ENCODE assay signal across 8 cellular contexts in genomic region chr6:29071831-29072723, GRCh38. TPM values are rescaled to one million over a fixed set of nuclear protein-coding genes. Genes with fewer than 3 reads are reported as not detected.
DNase-seq lines count a peak whose midpoint lies in the region; ATAC-seq, FAIRE-seq and TF ChIP-seq lines count a peak whose summit lies in the region.

No MANE protein-coding gene starts in this region.

- no peak overlapping the region for H3K4me3 ChIP-seq in Loucy (ENCODE audit: low read length, poor library complexity, severe bottlenecking)
- H3K4me3 ChIP-seq in astrocyte (ENCODE audit: insufficient read depth, low read depth, low read length) = no peak overlapping the region
- no peak overlapping the region for H3K4me3 ChIP-seq in HepG2 (replicated peaks in 1 of 3; ENCODE audit: insufficient read depth in 1 of 3, low read depth in 2 of 3, low read length in 3 of 3)

- WGBS in HepG2 (ENCODE audit: low lambda C conversion rate) = 22% methylated on average over 9 of the region's 9 CpGs

- TF ChIP-seq CTCF in Loucy (conservative IDR thresholded peaks at IDR 0.05; ENCODE audit: low read length) (peak; percentile 72), astrocyte (IDR thresholded peaks at IDR 0.05; ENCODE audit: insufficient read depth, low read depth, low read length) (peak; percentile 34), HepG2 (CRISPR knock-in tag; IDR thresholded peaks at IDR 0.05) (peak; percentile 86)

- H3K9me3 ChIP-seq in Loucy (ENCODE audit: insufficient read depth, low read depth, low read length) = no peaks in the 10 kb centered on the region
- no peaks in the 10 kb centered on the region for H3K9me3 ChIP-seq in astrocyte (ENCODE audit: insufficient read depth, low read depth, low read length)
- H3K9me3 ChIP-seq in HepG2 (ENCODE audit: low read length) = no peaks in the 10 kb centered on the region

- H3K9me2 ChIP-seq in Loucy (replicated peaks; ENCODE audit: low read depth, low read length) = no peaks in the 10 kb centered on the region

- H3K9ac ChIP-seq in Loucy (ENCODE audit: low read depth, low read length, poor library complexity, severe bottlenecking) (no peak overlapping the region), astrocyte (ENCODE audit: low read length) (no peak overlapping the region), HepG2 (ENCODE audit: insufficient read depth, low read depth, low read length) (no peak overlapping the region)

- peak; percentile 54 for DNase-seq in ACHN
- peak; percentile 2 for DNase-seq in GM12891 (ENCODE audit: insufficient read length, low spot score)
- no peak for DNase-seq in astrocyte (ENCODE audit: low read depth)
- DNase-seq in HepG2 (ENCODE audit: low spot score) = peak; percentile 61
- no peak for DNase-seq in activated CD4-positive, alpha-beta T cell treated with anti-CD3 and anti-CD28 coated beads, Interleukin-2, amount 50 U/mL, for 4 hours

- H3K36me3 ChIP-seq in Loucy (ENCODE audit: insufficient read depth, low read length) (no peaks in the 10 kb centered on the region), astrocyte (ENCODE audit: insufficient read depth, low read length) (no peaks in the 10 kb centered on the region), HepG2 (replicated peaks in 1 of 2; ENCODE audit: control insufficient read depth in 1 of 2, insufficient read depth in 2 of 2, low read length in 2 of 2) (no peaks in the 10 kb centered on the region)

- CTCF ChIA-PET in HepG2 (lab: Yijun Ruan, JAX; ENCODE audit: low intra/inter-chr PET ratio, low total read pairs) = interaction anchor here (1.9 kb wide), 1 partner anchor 517 kb away, joined by 10 read pairs; no protein-coding TSS in a partner anchor

- H2AFZ ChIP-seq in Loucy (ENCODE audit: low read length) (no peak overlapping the region), astrocyte (ENCODE audit: low read depth, low read length) (no peak overlapping the region), HepG2 (ENCODE audit: low read length) (no peak overlapping the region)

- no TSS peak for BruUV-seq in HepG2 (replicated peaks; lab: Mats Ljungman, UMichigan)

- peaks cover 6% of the 10 kb centered on the region for H3K4me1 Mint-ChIP-seq in astrocyte (ENCODE audit: low read depth, unreplicated experiment)

- H3K4me1 ChIP-seq in Loucy (ENCODE audit: insufficient read depth, low read length, poor library complexity, severe bottlenecking) (no peaks in the 10 kb centered on the region), astrocyte (ENCODE audit: insufficient read depth, low read length) (no peaks in the 10 kb centered on the region), HepG2 (ENCODE audit: insufficient read depth, low read length) (no peaks in the 10 kb centered on the region)

- H3K79me2 ChIP-seq in Loucy (ENCODE audit: insufficient read depth, low read length) = no peaks in the 10 kb centered on the region
- no peaks in the 10 kb centered on the region for H3K79me2 ChIP-seq in astrocyte (ENCODE audit: insufficient read depth, low read length)
- H3K79me2 ChIP-seq in HepG2 (ENCODE audit: insufficient read depth, low read length) = no peaks in the 10 kb centered on the region

- H3K36me3 Mint-ChIP-seq in astrocyte (ENCODE audit: low read depth, unreplicated experiment) = no peaks in the 10 kb centered on the region

- TF ChIP-seq RAD21 in HepG2 (CRISPR knock-in tag; IDR thresholded peaks at IDR 0.05) = peak; percentile 27; the same call in 1 of the 2 replicates

- H4K20me1 ChIP-seq in Loucy (ENCODE audit: insufficient read depth, low read length, poor library complexity, severe bottlenecking) (no peaks in the 10 kb centered on the region), astrocyte (ENCODE audit: insufficient read depth, low read length) (no peaks in the 10 kb centered on the region), HepG2 (ENCODE audit: insufficient read depth, low read length) (no peaks in the 10 kb centered on the region)

- POLR2A ChIA-PET in HepG2 (lab: Yijun Ruan, JAX) = no interaction called here

- no peak for TF ChIP-seq EP300 in HepG2 (IDR thresholded peaks at IDR 0.05; ENCODE audit: low read depth in 2 of 2, low read length in 2 of 2)
- TF ChIP-seq EP300 in HepG2 (CRISPR knock-in tag; IDR thresholded peaks at IDR 0.05; ENCODE audit: borderline replicate concordance) = no peak

- H3K27me3 ChIP-seq in Loucy (ENCODE audit: insufficient read depth, low read length, poor library complexity, severe bottlenecking) (no peaks in the 10 kb centered on the region), astrocyte (ENCODE audit: insufficient read depth, low read length) (no peaks in the 10 kb centered on the region), HepG2 (ENCODE audit: control insufficient read depth in 1 of 2, insufficient read depth in 2 of 2, low read length in 2 of 2) (no peaks in the 10 kb centered on the region)

- in situ Hi-C loops in ACHN (cut with HindIII; ENCODE audit: low pct_ligation_motif_present, low pct_unique_long_range_greater_than_20kb, low sequenced_read_pairs) = no loop called here
- in situ Hi-C loops in HepG2 (cut with HindIII; ENCODE audit: extremely low pct_ligation_motif_present, low pct_unique_long_range_greater_than_20kb) = loop anchor here (25.0 kb wide), 1 partner anchor 515 kb away; the partner anchor contains the start of gene OR2H2

- H3K27ac ChIP-seq in astrocyte (ENCODE audit: low read depth, low read length) (no peak overlapping the region), HepG2 (ENCODE audit: extremely low read length, insufficient read depth, low read length) (no peak overlapping the region)

- H3K4me3 Mint-ChIP-seq in astrocyte (ENCODE audit: unreplicated experiment) = no peak overlapping the region

- H3K4me2 ChIP-seq in Loucy (ENCODE audit: low read depth, low read length, poor library complexity, severe bottlenecking) (no peak overlapping the region), astrocyte (ENCODE audit: low read length) (no peak overlapping the region), HepG2 (ENCODE audit: low read depth, low read length) (no peak overlapping the region)

- intact Hi-C loops in HepG2 (cut with micrococcal nuclease; ENCODE audit: unreplicated experiment) = loop anchor here (1.0 kb wide), 1 partner anchor 517 kb away; no protein-coding TSS in a partner anchor

- H3K27ac Mint-ChIP-seq in astrocyte (ENCODE audit: unreplicated experiment) = no peak overlapping the region

- H3K9me3 Mint-ChIP-seq in astrocyte (ENCODE audit: unreplicated experiment) = no peaks in the 10 kb centered on the region

- no peak for TF ChIP-seq POLR2A in GM12891 (IDR thresholded peaks at IDR 0.05; ENCODE audit: low read depth, low read length)
- no peak for TF ChIP-seq POLR2A in HepG2 (IDR thresholded peaks at IDR 0.05; ENCODE audit: insufficient read depth in 1 of 2, low read depth in 2 of 2, low read length in 2 of 2)

- no peaks in the 10 kb centered on the region for H3F3A ChIP-seq in Loucy (ENCODE audit: low read depth)

- H3K27me3 Mint-ChIP-seq in astrocyte (ENCODE audit: low read depth, unreplicated experiment) = peaks cover 9% of the 10 kb centered on the region

- peak; percentile 78 for FAIRE-seq in GM12891 (lab: Jason Lieb, UNC)
- no peak for FAIRE-seq in astrocyte (lab: Jason Lieb, UNC)
- peak; percentile 99 for FAIRE-seq in HepG2 (lab: Jason Lieb, UNC)

- ATAC-seq in HepG2 (peak; percentile 100), HG03196 (IDR thresholded peaks at IDR 0.05; ENCODE audit: unreplicated experiment) (no peak), GM21528 (IDR thresholded peaks at IDR 0.05; ENCODE audit: low FRiP score, unreplicated experiment) (no peak)

RNA-seq across cellular contexts. Expression of gene OR2B3, which starts 15.0 kb away (rescaled TPM):
- polyA plus RNA-seq in GM12891 (2012; ENCODE audit: low read depth, missing spikeins) = not detected
- total RNA-seq in astrocyte = not detected in 2 replicates
- total RNA-seq in HepG2 (2016; rRNA removed; fragmentation: Illumina TruSeq; extraction: Trizol) = not detected in 2 replicates
- not detected in 2 replicates for total RNA-seq in HepG2 (2016; cell fraction: cytosol; rRNA removed; fragmentation: Illumina TruSeq; extraction: Trizol; ENCODE audit: low read depth)
- not detected in 2 replicates for total RNA-seq in HepG2 (2016; cell fraction: insoluble cytoplasmic fraction; rRNA removed; fragmentation: Illumina TruSeq; extraction: Trizol)
- total RNA-seq in HepG2 (2016; cell fraction: membrane; rRNA removed; fragmentation: Illumina TruSeq; extraction: Trizol) = not detected in 2 replicates
- not detected in 2 replicates for total RNA-seq in HepG2 (2016; cell fraction: nucleus; rRNA removed; fragmentation: Illumina TruSeq; extraction: Trizol)
- not detected in 2 replicates for polyA plus RNA-seq in HepG2 (2011; rRNA removed)
- not detected in 2 replicates for polyA plus RNA-seq in HepG2 (2011; cell fraction: cytosol; rRNA removed)
- not detected in 2 replicates for polyA plus RNA-seq in HepG2 (2011; cell fraction: nucleus; rRNA removed)
- polyA plus RNA-seq in HepG2 (2012) = not detected in 2 replicates
- polyA plus RNA-seq in HepG2 (2016; cell fraction: cytosol; fragmentation: Illumina TruSeq; extraction: Trizol; ENCODE audit: low read depth) = not detected in 2 replicates
- not detected in 2 replicates for polyA plus RNA-seq in HepG2 (2016; cell fraction: insoluble cytoplasmic fraction; fragmentation: Illumina TruSeq; extraction: Trizol; ENCODE audit: low read depth)
- not detected in 2 replicates for polyA plus RNA-seq in HepG2 (2016; cell fraction: membrane; fragmentation: Illumina TruSeq; extraction: Trizol; ENCODE audit: low read depth)
- not detected in 2 replicates for polyA plus RNA-seq in HepG2 (2016; cell fraction: nucleus; fragmentation: Illumina TruSeq; extraction: Trizol; ENCODE audit: insufficient read depth, low read depth)
- polyA minus RNA-seq in HepG2 (2011; rRNA and poly(A)+ RNA removed; ENCODE audit: low replicate concordance) = not detected in 2 replicates
- polyA minus RNA-seq in HepG2 (2011; cell fraction: cytosol; rRNA and poly(A)+ RNA removed) = not detected in 2 replicates
- polyA minus RNA-seq in HepG2 (2011; cell fraction: nucleus; rRNA and poly(A)+ RNA removed) = not detected in 2 replicates

RNA-seq across cellular contexts. Expression of gene OR2W1, which starts 27.1 kb away (rescaled TPM):
- polyA plus RNA-seq in GM12891 (2012; ENCODE audit: low read depth, missing spikeins) = not detected
- not detected in 2 replicates for total RNA-seq in astrocyte
- not detected in 2 replicates for total RNA-seq in HepG2 (2016; rRNA removed; fragmentation: Illumina TruSeq; extraction: Trizol)
- total RNA-seq in HepG2 (2016; cell fraction: cytosol; rRNA removed; fragmentation: Illumina TruSeq; extraction: Trizol; ENCODE audit: low read depth) = not detected in 2 replicates
- not detected in 2 replicates for total RNA-seq in HepG2 (2016; cell fraction: insoluble cytoplasmic fraction; rRNA removed; fragmentation: Illumina TruSeq; extraction: Trizol)
- not detected in 2 replicates for total RNA-seq in HepG2 (2016; cell fraction: membrane; rRNA removed; fragmentation: Illumina TruSeq; extraction: Trizol)
- not detected in 2 replicates for total RNA-seq in HepG2 (2016; cell fraction: nucleus; rRNA removed; fragmentation: Illumina TruSeq; extraction: Trizol)
- polyA plus RNA-seq in HepG2 (2011; rRNA removed) = not detected in 2 replicates
- not detected in 2 replicates for polyA plus RNA-seq in HepG2 (2011; cell fraction: cytosol; rRNA removed)
- polyA plus RNA-seq in HepG2 (2011; cell fraction: nucleus; rRNA removed) = not detected in 2 replicates
- polyA plus RNA-seq in HepG2 (2012) = not detected in 2 replicates
- polyA plus RNA-seq in HepG2 (2016; cell fraction: cytosol; fragmentation: Illumina TruSeq; extraction: Trizol; ENCODE audit: low read depth) = not detected in 2 replicates
- polyA plus RNA-seq in HepG2 (2016; cell fraction: insoluble cytoplasmic fraction; fragmentation: Illumina TruSeq; extraction: Trizol; ENCODE audit: low read depth) = not detected in 2 replicates
- polyA plus RNA-seq in HepG2 (2016; cell fraction: membrane; fragmentation: Illumina TruSeq; extraction: Trizol; ENCODE audit: low read depth) = not detected in 2 replicates
- not detected in 2 replicates for polyA plus RNA-seq in HepG2 (2016; cell fraction: nucleus; fragmentation: Illumina TruSeq; extraction: Trizol; ENCODE audit: insufficient read depth, low read depth)
- not detected in 2 replicates for polyA minus RNA-seq in HepG2 (2011; rRNA and poly(A)+ RNA removed; ENCODE audit: low replicate concordance)
- polyA minus RNA-seq in HepG2 (2011; cell fraction: cytosol; rRNA and poly(A)+ RNA removed) = not detected in 2 replicates
- polyA minus RNA-seq in HepG2 (2011; cell fraction: nucleus; rRNA and poly(A)+ RNA removed) = not detected in 2 replicates

RNA-seq across cellular contexts. Expression of gene OR2J1, which starts 27.2 kb away (rescaled TPM):
- not detected for polyA plus RNA-seq in GM12891 (2012; ENCODE audit: low read depth, missing spikeins)
- total RNA-seq in astrocyte = not detected in 2 replicates
- total RNA-seq in HepG2 (2016; rRNA removed; fragmentation: Illumina TruSeq; extraction: Trizol) = not detected in 2 replicates
- not detected in 2 replicates for total RNA-seq in HepG2 (2016; cell fraction: cytosol; rRNA removed; fragmentation: Illumina TruSeq; extraction: Trizol; ENCODE audit: low read depth)
- not detected in 2 replicates for total RNA-seq in HepG2 (2016; cell fraction: insoluble cytoplasmic fraction; rRNA removed; fragmentation: Illumina TruSeq; extraction: Trizol)
- not detected in 2 replicates for total RNA-seq in HepG2 (2016; cell fraction: membrane; rRNA removed; fragmentation: Illumina TruSeq; extraction: Trizol)
- not detected in 2 replicates for total RNA-seq in HepG2 (2016; cell fraction: nucleus; rRNA removed; fragmentation: Illumina TruSeq; extraction: Trizol)
- polyA plus RNA-seq in HepG2 (2011; rRNA removed) = 0.05 and 0.07 TPM in 2 replicates
- not detected in 2 replicates for polyA plus RNA-seq in HepG2 (2011; cell fraction: cytosol; rRNA removed)
- 0.17 and 0.34 TPM in 2 replicates for polyA plus RNA-seq in HepG2 (2011; cell fraction: nucleus; rRNA removed)
- not detected in 2 replicates for polyA plus RNA-seq in HepG2 (2012)
- not detected in 2 replicates for polyA plus RNA-seq in HepG2 (2016; cell fraction: cytosol; fragmentation: Illumina TruSeq; extraction: Trizol; ENCODE audit: low read depth)
- not detected in 2 replicates for polyA plus RNA-seq in HepG2 (2016; cell fraction: insoluble cytoplasmic fraction; fragmentation: Illumina TruSeq; extraction: Trizol; ENCODE audit: low read depth)
- polyA plus RNA-seq in HepG2 (2016; cell fraction: membrane; fragmentation: Illumina TruSeq; extraction: Trizol; ENCODE audit: low read depth) = not detected in 2 replicates
- polyA plus RNA-seq in HepG2 (2016; cell fraction: nucleus; fragmentation: Illumina TruSeq; extraction: Trizol; ENCODE audit: insufficient read depth, low read depth) = not detected in 2 replicates
- 2.6 TPM in 1 of 2 replicates, not detected in the other for polyA minus RNA-seq in HepG2 (2011; rRNA and poly(A)+ RNA removed; ENCODE audit: low replicate concordance)
- polyA minus RNA-seq in HepG2 (2011; cell fraction: cytosol; rRNA and poly(A)+ RNA removed) = not detected in 2 replicates
- 2.0 and 4.0 TPM in 2 replicates for polyA minus RNA-seq in HepG2 (2011; cell fraction: nucleus; rRNA and poly(A)+ RNA removed)

RNA-seq across cellular contexts. Expression of gene OR2J3, which starts 35.8 kb away (rescaled TPM):
- not detected for polyA plus RNA-seq in GM12891 (2012; ENCODE audit: low read depth, missing spikeins)
- total RNA-seq in astrocyte (not detected in 2 replicates), HepG2 (2016; rRNA removed; fragmentation: Illumina TruSeq; extraction: Trizol) (not detected in 2 replicates)
- total RNA-seq in HepG2 (2016; cell fraction: cytosol; rRNA removed; fragmentation: Illumina TruSeq; extraction: Trizol; ENCODE audit: low read depth) = not detected in 2 replicates
- not detected in 2 replicates for total RNA-seq in HepG2 (2016; cell fraction: insoluble cytoplasmic fraction; rRNA removed; fragmentation: Illumina TruSeq; extraction: Trizol)
- not detected in 2 replicates for total RNA-seq in HepG2 (2016; cell fraction: membrane; rRNA removed; fragmentation: Illumina TruSeq; extraction: Trizol)
- total RNA-seq in HepG2 (2016; cell fraction: nucleus; rRNA removed; fragmentation: Illumina TruSeq; extraction: Trizol) = 0.31 and 0.34 TPM in 2 replicates
- polyA plus RNA-seq in HepG2 (2011; rRNA removed) = 0.46 and 0.70 TPM in 2 replicates
- 0.05 and 0.23 TPM in 2 replicates for polyA plus RNA-seq in HepG2 (2011; cell fraction: cytosol; rRNA removed)
- 2.4 and 2.5 TPM in 2 replicates for polyA plus RNA-seq in HepG2 (2011; cell fraction: nucleus; rRNA removed)
- 0.17 TPM in 1 of 2 replicates, not detected in the other for polyA plus RNA-seq in HepG2 (2012)
- polyA plus RNA-seq in HepG2 (2016; cell fraction: cytosol; fragmentation: Illumina TruSeq; extraction: Trizol; ENCODE audit: low read depth) = not detected in 2 replicates
- polyA plus RNA-seq in HepG2 (2016; cell fraction: insoluble cytoplasmic fraction; fragmentation: Illumina TruSeq; extraction: Trizol; ENCODE audit: low read depth) = not detected in 2 replicates
- not detected in 2 replicates for polyA plus RNA-seq in HepG2 (2016; cell fraction: membrane; fragmentation: Illumina TruSeq; extraction: Trizol; ENCODE audit: low read depth)
- not detected in 2 replicates for polyA plus RNA-seq in HepG2 (2016; cell fraction: nucleus; fragmentation: Illumina TruSeq; extraction: Trizol; ENCODE audit: insufficient read depth, low read depth)
- 13.5 TPM in 1 of 2 replicates, not detected in the other for polyA minus RNA-seq in HepG2 (2011; rRNA and poly(A)+ RNA removed; ENCODE audit: low replicate concordance)
- polyA minus RNA-seq in HepG2 (2011; cell fraction: cytosol; rRNA and poly(A)+ RNA removed) = not detected in 2 replicates
- polyA minus RNA-seq in HepG2 (2011; cell fraction: nucleus; rRNA and poly(A)+ RNA removed) = 9.8 and 17.3 TPM in 2 replicates

Comparison
In these comparisons a context has a peak if more than half of its experiments do, and no peak if none do; other contexts are left out.
1. DNase-seq: peak in ACHN (single experiment), GM12891 (single experiment) and HepG2 (single experiment); none in astrocyte (single experiment) and activated CD4-positive, alpha-beta T cell treated with anti-CD3 and anti-CD28 coated beads, Interleukin-2, amount 50 U/mL, for 4 hours (0 of 2).
2. CTCF ChIP-seq: peak in every context shown above with its lines; median percentile 86 in HepG2; 72 in Loucy; 34 in astrocyte.